In genomic region chr18:22632191-22632590, GRCh38 we compare ENCODE assay signal across 22 cellular contexts.
"Had no signal": no experiment of that assay in that cellular context is flagged by ENCODE, and none has a peak within 500 bp of the region (broad histone marks: within the 10 kb centered on the region; RNA-seq: fewer than 3 reads in every experiment).

No MANE protein-coding gene starts in this region.

- H3K4me1 ChIP-seq: gastrocnemius medialis, parathyroid adenoma, prostate gland, right atrium auricular region, stomach, tibial artery had no signal

- DNase-seq: cerebellar nuclear complex; dorsolateral prefrontal cortex; effector CD4-positive, alpha-beta T cell; gastrocnemius medialis; head of caudate nucleus; kidney; mammary epithelial cell; mesendoderm; naive thymus-derived CD8-positive, alpha-beta T cell; occipital lobe; stimulated activated CD4-positive, alpha-beta T cell treated with anti-CD3 and anti-CD28 coated beads, Interleukin-2, amount 100 ng/mL, for 24 hours; stimulated activated CD4-positive, alpha-beta T cell treated with anti-CD3 and anti-CD28 coated beads, Interleukin-4, amount 100 ng/mL, for 24 hours; stimulated activated naive CD4-positive, alpha-beta T cell treated with Interleukin-2 at 50 U/mL for 16 hours; stomach; tibial artery had no signal

- H3K4me1 Mint-ChIP-seq: naive thymus-derived CD8-positive, alpha-beta T cell; stimulated activated effector memory CD8-positive, alpha-beta T cell treated with anti-CD3 and anti-CD28 coated beads, Interleukin-12 subunit alpha, Interleukin-12 subunit beta, amount 100 ng/mL, for 72 hours had no signal

- ATAC-seq: gastrocnemius medialis; left lobe of liver; naive thymus-derived CD8-positive, alpha-beta T cell; sciatic nerve; stimulated activated effector memory CD8-positive, alpha-beta T cell treated with anti-CD3 and anti-CD28 coated beads, Interleukin-12 subunit alpha, Interleukin-12 subunit beta, amount 100 ng/mL, for 72 hours had no signal

- H3K4me3 Mint-ChIP-seq: naive thymus-derived CD8-positive, alpha-beta T cell; stimulated activated effector memory CD8-positive, alpha-beta T cell treated with anti-CD3 and anti-CD28 coated beads, Interleukin-12 subunit alpha, Interleukin-12 subunit beta, amount 100 ng/mL, for 72 hours; type B pancreatic cell had no signal

- H2AFZ ChIP-seq: parathyroid adenoma had no signal

- H3K27ac ChIP-seq: dorsolateral prefrontal cortex, gastrocnemius medialis, parathyroid adenoma, prostate gland, right atrium auricular region, stomach, tibial artery had no signal

- H3K4me3 ChIP-seq: dorsolateral prefrontal cortex, gastrocnemius medialis, prostate gland, right atrium auricular region, stomach, tibial artery had no signal

- H3K27me3 ChIP-seq: gastrocnemius medialis, right atrium auricular region, stomach, tibial artery had no signal

- H3K36me3 Mint-ChIP-seq: stimulated activated effector memory CD8-positive, alpha-beta T cell treated with anti-CD3 and anti-CD28 coated beads, Interleukin-12 subunit alpha, Interleukin-12 subunit beta, amount 100 ng/mL, for 72 hours; type B pancreatic cell had no signal

- H3K36me3 ChIP-seq: gastrocnemius medialis, prostate gland, right atrium auricular region, stomach, tibial artery had no signal

- H3K9ac ChIP-seq: parathyroid adenoma had no signal

- H3K9me3 ChIP-seq: gastrocnemius medialis, prostate gland, tibial artery had no signal

- H3K27ac Mint-ChIP-seq: naive thymus-derived CD8-positive, alpha-beta T cell; stimulated activated effector memory CD8-positive, alpha-beta T cell treated with anti-CD3 and anti-CD28 coated beads, Interleukin-12 subunit alpha, Interleukin-12 subunit beta, amount 100 ng/mL, for 72 hours; type B pancreatic cell had no signal
